In genomic region chr3:11655188-11655928, GRCh38 we compare ENCODE assay signal across 9 cellular contexts. TPM values are rescaled to one million over a fixed set of nuclear protein-coding genes. Genes with fewer than 3 reads are reported as not detected.
DNase-seq lines count a peak whose midpoint lies in the region; ATAC-seq, FAIRE-seq and TF ChIP-seq lines count a peak whose summit lies in the region.
"Had no signal": no experiment of that assay in that cellular context is flagged by ENCODE, and none has a peak within 500 bp of the region (broad histone marks: within the 10 kb centered on the region; RNA-seq: fewer than 3 reads in every experiment).

No MANE protein-coding gene starts in this region.

- no peaks in the 10 kb centered on the region for H3K27me3 Mint-ChIP-seq in astrocyte (ENCODE audit: low read depth, unreplicated experiment)
- H3K27me3 Mint-ChIP-seq in naive thymus-derived CD8-positive, alpha-beta T cell: no peaks in the 10 kb centered on the region

- TF ChIP-seq CTCF in astrocyte (IDR thresholded peaks at IDR 0.05; ENCODE audit: insufficient read depth, low read depth, low read length) (peak; percentile 40), ovary (IDR thresholded peaks at IDR 0.05) (no peak)

- intact Hi-C loops in ovary (cut with DNase I): loop anchor here in 3 of 4 donors (5.0 to 10.0 kb wide), 3 partner anchors 149 to 278 kb away; no protein-coding TSS in a partner anchor

- H2AFZ ChIP-seq in astrocyte (ENCODE audit: low read depth, low read length): no peak overlapping the region

- H3K36me3 ChIP-seq in astrocyte (ENCODE audit: insufficient read depth, low read length) (no peaks in the 10 kb centered on the region), ovary (no peaks in the 10 kb centered on the region)

- H3K4me1 Mint-ChIP-seq in astrocyte (ENCODE audit: low read depth, unreplicated experiment): peaks cover 3% of the 10 kb centered on the region
- peaks cover 12 to 16% (median 13%) of the 10 kb centered on the region in 4 donors for H3K4me1 Mint-ChIP-seq in naive thymus-derived CD8-positive, alpha-beta T cell
- H3K4me1 Mint-ChIP-seq: CD14-positive monocyte had no signal

- no peak overlapping the region for H3K27ac ChIP-seq in astrocyte (ENCODE audit: low read depth, low read length)
- H3K27ac ChIP-seq in ovary: no peak overlapping the region

- H3K36me3 Mint-ChIP-seq in astrocyte (ENCODE audit: low read depth, unreplicated experiment): peaks cover 2% of the 10 kb centered on the region
- no peaks in the 10 kb centered on the region for H3K36me3 Mint-ChIP-seq in naive thymus-derived CD8-positive, alpha-beta T cell
- H3K36me3 Mint-ChIP-seq: CD14-positive monocyte had no signal

- H3K4me3 ChIP-seq in astrocyte (ENCODE audit: insufficient read depth, low read depth, low read length) (no peak overlapping the region), ovary (no peak overlapping the region)

- no peak overlapping the region for H3K27ac Mint-ChIP-seq in astrocyte (ENCODE audit: unreplicated experiment)
- peak overlapping the region; percentile 71 to 94 (median 88) for H3K27ac Mint-ChIP-seq in naive thymus-derived CD8-positive, alpha-beta T cell
- H3K27ac Mint-ChIP-seq: CD14-positive monocyte had no signal

- no peak for TF ChIP-seq POLR2A in ovary (IDR thresholded peaks at IDR 0.05)

- H3K79me2 ChIP-seq in astrocyte (ENCODE audit: insufficient read depth, low read length): no peaks in the 10 kb centered on the region

- TF ChIP-seq EP300 in ovary (IDR thresholded peaks at IDR 0.05): no peak

- POLR2A ChIA-PET in naive thymus-derived CD8-positive, alpha-beta T cell (lab: Charles Lee): no interaction called here

- no peak for FAIRE-seq in astrocyte (lab: Jason Lieb, UNC)

- H3K4me1 ChIP-seq in astrocyte (ENCODE audit: insufficient read depth, low read length) (peaks cover 5% of the 10 kb centered on the region), ovary (ENCODE audit: insufficient read depth) (no peaks in the 10 kb centered on the region)

- H3K27me3 ChIP-seq in astrocyte (ENCODE audit: insufficient read depth, low read length): no peaks in the 10 kb centered on the region
- no peaks in the 10 kb centered on the region for H3K27me3 ChIP-seq in ovary

- ATAC-seq in naive thymus-derived CD8-positive, alpha-beta T cell: peak; percentile 75 to 96
- ATAC-seq in GM18858 (IDR thresholded peaks at IDR 0.05; ENCODE audit: unreplicated experiment) (no peak), HG02884 (IDR thresholded peaks at IDR 0.05; ENCODE audit: unreplicated experiment) (no peak)

- in situ Hi-C loops in KBM-7 (cut with MboI; ENCODE audit: low pct_unique_long_range_greater_than_20kb, low sequenced_read_pairs): loop anchor here (25.0 kb wide), 1 partner anchor 268 kb away; no protein-coding TSS in a partner anchor

- no peak overlapping the region for H3K4me3 Mint-ChIP-seq in astrocyte (ENCODE audit: unreplicated experiment)
- peak overlapping the region in 7 of 10 donors; percentile 22 to 44 (median 34) for H3K4me3 Mint-ChIP-seq in naive thymus-derived CD8-positive, alpha-beta T cell
- H3K4me3 Mint-ChIP-seq: CD14-positive monocyte had no signal

- H4K20me1 ChIP-seq in astrocyte (ENCODE audit: insufficient read depth, low read length): no peaks in the 10 kb centered on the region

- peak; percentile 6 for DNase-seq in NCI-H2107 treated with DMSO at 0.1 percent for 48 hours (lab: John Stamatoyannopoulos, UW; ENCODE audit: unreplicated experiment)
- DNase-seq in NCI-H2107 (lab: John Stamatoyannopoulos, UW): no peak
- peak; percentile 22 for DNase-seq in KBM-7
- DNase-seq in astrocyte (ENCODE audit: low read depth): no peak
- peak in 8 of 10 donors; percentile 13 to 70 (median 47) for DNase-seq in naive thymus-derived CD8-positive, alpha-beta T cell
- DNase-seq in ovary: no peak

- 78 to 80% (median 78%) methylated on average over 13 of the region's 13 CpGs for WGBS in ovary, 3 donors

- H3K9ac ChIP-seq in astrocyte (ENCODE audit: low read length): no peak overlapping the region

- no peaks in the 10 kb centered on the region for H3K9me3 Mint-ChIP-seq in astrocyte (ENCODE audit: unreplicated experiment)
- H3K9me3 Mint-ChIP-seq in naive thymus-derived CD8-positive, alpha-beta T cell: no peaks in the 10 kb centered on the region
- H3K9me3 Mint-ChIP-seq: CD14-positive monocyte had no signal

- H3K9me3 ChIP-seq in astrocyte (ENCODE audit: insufficient read depth, low read depth, low read length): no peaks in the 10 kb centered on the region
- no peaks in the 10 kb centered on the region for H3K9me3 ChIP-seq in ovary

- no peak overlapping the region for H3K4me2 ChIP-seq in astrocyte (ENCODE audit: low read length)

RNA-seq across cellular contexts. Expression of gene VGLL4, which starts 11.6 kb away (rescaled TPM):
- total RNA-seq in astrocyte (69.7 and 70.3 TPM in 2 replicates), ovary (100 to 1,000 TPM in 6 of 7 donors, 10 to 100 TPM in 1; 80.5 to 120 (median 106) TPM)
- total RNA-seq in naive thymus-derived CD8-positive, alpha-beta T cell: 10 to 100 TPM; 28.9 to 31.3 TPM
- 10 to 100 TPM; 19.3 to 25.7 (median 20.5) TPM for polyA plus RNA-seq in naive thymus-derived CD8-positive, alpha-beta T cell
- polyA plus RNA-seq in ovary: 100 to 1,000 TPM in 1 of 2 donors, 10 to 100 TPM in 1; 73.2 to 110 TPM

Comparison
In these comparisons a context has a peak if more than half of its experiments do, and no peak if none do; other contexts are left out.
1. DNase-seq: peak in NCI-H2107 treated with DMSO at 0.1 percent for 48 hours (single experiment), KBM-7 (single experiment) and naive thymus-derived CD8-positive, alpha-beta T cell (8 of 10); none in NCI-H2107 (single experiment), astrocyte (single experiment) and ovary (0 of 5).
2. ATAC-seq: peak in naive thymus-derived CD8-positive, alpha-beta T cell (2 of 2); none in GM18858 (single experiment) and HG02884 (single experiment).